15 cellular contexts compared by ENCODE assay signal in genomic region chr3:16373270-16373785, GRCh38.
DNase-seq lines count a peak whose midpoint lies in the region; TF ChIP-seq lines count a peak whose summit lies in the region.
"Had no signal": no experiment of that assay in that cellular context is flagged by ENCODE, and none has a peak within 500 bp of the region (broad histone marks: within the 10 kb centered on the region; RNA-seq: fewer than 3 reads in every experiment).

No MANE protein-coding gene starts in this region.

- H3K4me1 Mint-ChIP-seq in T-helper 1 cell treated with Interleukin-12 subunit alpha and Interleukin-12 subunit beta and Interleukin-4 antibody, amounts not matched to agents 30 μg/mL and 1 μg/mL, for 36 hours (ENCODE audit: low read depth) = peaks cover 90% of the 10 kb centered on the region
- peaks cover 70 to 77% (median 72%) of the 10 kb centered on the region in 3 donors for H3K4me1 Mint-ChIP-seq in IgD-negative memory B cell

- H3K27me3 ChIP-seq in esophagus squamous epithelium (no peaks in the 10 kb centered on the region), stomach (no peaks in the 10 kb centered on the region)
- H3K27me3 ChIP-seq: foreskin keratinocyte, left lung had no signal

- TF ChIP-seq POLR2A in esophagus squamous epithelium (IDR thresholded peaks at IDR 0.05) = no peak
- no peak for TF ChIP-seq POLR2A in stomach (IDR thresholded peaks at IDR 0.05)

- H3K27ac ChIP-seq in esophagus squamous epithelium (peak overlapping the region in 3 of 4 donors; percentile 61 to 77 (median 74)), stomach (peak overlapping the region in 3 of 5 donors; percentile 3 to 55 (median 45))
- H3K27ac ChIP-seq: 22Rv1, foreskin keratinocyte had no signal

- DNase-seq in T-helper 1 cell (no peak), esophagus squamous epithelium (lab: John Stamatoyannopoulos, UW) (no peak), stomach (no peak), EL (no peak), globus pallidus (ENCODE audit: low spot score) (no peak)
- DNase-seq in stimulated activated CD4-positive, alpha-beta T cell treated with anti-CD3 and anti-CD28 coated beads, Interleukin-4, amount 100 ng/mL, for 1 hour = no peak
- DNase-seq: activated CD8-positive, alpha-beta memory T cell treated with anti-CD3 and anti-CD28 coated beads for 24 hours; foreskin keratinocyte; KG1; NCI-H345; stimulated activated CD8-positive, alpha-beta memory T cell treated with anti-CD3 and anti-CD28 coated beads, Interleukin-4, amount 100 ng/mL, for 48 hours had no signal

- TF ChIP-seq EP300 in stomach (IDR thresholded peaks at IDR 0.05) = no peak

- H3K9me3 ChIP-seq in esophagus squamous epithelium (no peaks in the 10 kb centered on the region), stomach (no peaks in the 10 kb centered on the region)
- H3K9me3 ChIP-seq: left lung had no signal

- H3K4me1 ChIP-seq in esophagus squamous epithelium (peaks cover 14 to 76% (median 48%) of the 10 kb centered on the region in 3 donors), stomach (peaks cover 0 to 37% (median 14%) of the 10 kb centered on the region in 4 donors)

- H3K4me3 ChIP-seq in esophagus squamous epithelium (no peak overlapping the region), stomach (no peak overlapping the region)
- H3K4me3 ChIP-seq: left lung had no signal

- peak overlapping the region; percentile 19 for H3K4me3 Mint-ChIP-seq in T-helper 1 cell treated with Interleukin-12 subunit alpha and Interleukin-12 subunit beta and Interleukin-4 antibody, amounts not matched to agents 30 μg/mL and 1 μg/mL, for 36 hours
- H3K4me3 Mint-ChIP-seq in IgD-negative memory B cell = peak overlapping the region in 3 of 4 donors; percentile 37 to 90 (median 76)

- H3K27me3 Mint-ChIP-seq in T-helper 1 cell treated with Interleukin-12 subunit alpha and Interleukin-12 subunit beta and Interleukin-4 antibody, amounts not matched to agents 30 μg/mL and 1 μg/mL, for 36 hours (ENCODE audit: low read depth) = no peaks in the 10 kb centered on the region
- H3K27me3 Mint-ChIP-seq in IgD-negative memory B cell = peaks cover 12% of the 10 kb centered on the region

- intact Hi-C loops in esophagus squamous epithelium (cut with DNase I) = no loop called here
- intact Hi-C loops in stomach (cut with DNase I; ENCODE audit: low total_unique reads) = no loop called here

- WGBS in esophagus squamous epithelium, 2 donors = 25 to 79% methylated on average over 3 of the region's 3 CpGs
- WGBS in stomach, 5 donors = 53 to 62% (median 60%) methylated on average over 3 of the region's 3 CpGs

- no peak for TF ChIP-seq CTCF in esophagus squamous epithelium (IDR thresholded peaks at IDR 0.05)
- no peak for TF ChIP-seq CTCF in stomach (IDR thresholded peaks at IDR 0.05)

- H3K36me3 ChIP-seq in esophagus squamous epithelium (peaks cover 0 to 4% (median 0%) of the 10 kb centered on the region in 3 donors), stomach (peaks cover 0 to 24% (median 2%) of the 10 kb centered on the region in 4 donors)

- peak overlapping the region; percentile 81 for H3K27ac Mint-ChIP-seq in T-helper 1 cell treated with Interleukin-12 subunit alpha and Interleukin-12 subunit beta and Interleukin-4 antibody, amounts not matched to agents 30 μg/mL and 1 μg/mL, for 36 hours
- H3K27ac Mint-ChIP-seq in IgD-negative memory B cell = peak overlapping the region in 2 of 3 donors; percentile 88 to 98

- H3K36me3 Mint-ChIP-seq in T-helper 1 cell treated with Interleukin-12 subunit alpha and Interleukin-12 subunit beta and Interleukin-4 antibody, amounts not matched to agents 30 μg/mL and 1 μg/mL, for 36 hours (ENCODE audit: low read depth) = peaks cover 70% of the 10 kb centered on the region
- H3K36me3 Mint-ChIP-seq in IgD-negative memory B cell = no peaks in the 10 kb centered on the region

- peaks cover 4% of the 10 kb centered on the region for H3K9me3 Mint-ChIP-seq in T-helper 1 cell treated with Interleukin-12 subunit alpha and Interleukin-12 subunit beta and Interleukin-4 antibody, amounts not matched to agents 30 μg/mL and 1 μg/mL, for 36 hours
- peaks cover 0 to 5% (median 0%) of the 10 kb centered on the region in 3 donors for H3K9me3 Mint-ChIP-seq in IgD-negative memory B cell
